In the genomic region with DNA sequence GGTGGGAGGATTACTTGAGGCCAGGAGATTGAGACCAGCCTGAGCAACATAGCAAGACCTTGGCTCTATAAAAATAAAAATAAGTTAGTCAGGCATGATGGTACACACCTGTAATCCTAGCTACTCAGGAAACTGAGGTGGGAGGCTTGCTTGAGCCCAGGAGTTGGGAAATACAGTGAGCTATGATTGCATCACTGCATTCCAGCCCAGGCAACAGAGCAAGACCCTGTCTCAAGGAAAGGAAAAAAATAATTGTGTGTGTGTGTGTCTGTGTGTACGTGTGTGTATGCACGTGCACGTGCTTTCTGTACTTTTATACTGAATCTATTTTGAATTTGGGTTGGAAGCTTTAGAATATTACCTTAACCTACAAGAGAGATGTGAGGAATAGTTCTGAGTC, we compare ENCODE assay signal across 19 cellular contexts. TPM values are rescaled to one million over a fixed set of nuclear protein-coding genes. Genes with fewer than 3 reads are reported as not detected.
A peak's percentile ranks its signal among the peaks of the same experiment; 100 is the strongest.
DNase-seq lines count a peak whose midpoint lies in the region; FAIRE-seq and TF ChIP-seq lines count a peak whose summit lies in the region.
"Had no signal": no experiment of that assay in that cellular context is flagged by ENCODE, and none has a peak within 500 bp of the region (broad histone marks: within the 10 kb centered on the region; RNA-seq: fewer than 3 reads in every experiment).

No MANE protein-coding gene starts in this region.

- peak overlapping the region in 1 of 2 donors; percentile 65 for H3K27ac ChIP-seq in breast epithelium
- H3K27ac ChIP-seq: 22Rv1, body of pancreas, lower lobe of right lung had no signal

- POLR2A ChIA-PET in MCF 10A (lab: Yijun Ruan, JAX) = interaction anchor here (0.6 to 4.9 kb wide), 12 partner anchors 8 to 1230 kb away, joined by 3 to 84 read pairs (median 4); partner anchors contain the start of genes KIZ and XRN2

- H3K4me1 ChIP-seq in breast epithelium = no peaks in the 10 kb centered on the region
- H3K4me1 ChIP-seq: body of pancreas, lower lobe of right lung had no signal

- TF ChIP-seq CTCF in MCF 10A (IDR thresholded peaks at IDR 0.05; ENCODE audit: unreplicated experiment) (no peak), breast epithelium (IDR thresholded peaks at IDR 0.05) (no peak), bronchial epithelial cell (IDR thresholded peaks at IDR 0.05; ENCODE audit: insufficient read depth, low read length, severe bottlenecking) (no peak)

- H3K4me3 Mint-ChIP-seq in MCF 10A (ENCODE audit: unreplicated experiment) = no peak overlapping the region
- H3K4me3 Mint-ChIP-seq: activated B cell treated with CpG ODN at 0.5 μM for 24 hours; natural killer cell treated with Interleukin-12 subunit alpha and Interleukin-12 subunit beta and Interleukin-15 and Interleukin-18, amount 100 ng/mL, for 72 hours had no signal

- intact Hi-C loops in MCF 10A (cut with micrococcal nuclease) (loop anchor here (5.0 kb wide), 1 partner anchor 117 kb away; the partner anchor contains the start of gene XRN2), breast epithelium (cut with DNase I; ENCODE audit: low total_unique reads) (no loop called here)

- H3K27ac Mint-ChIP-seq in MCF 10A (ENCODE audit: low read depth, unreplicated experiment) = peak overlapping the region; percentile 61
- H3K27ac Mint-ChIP-seq: activated B cell treated with CpG ODN at 0.5 μM for 24 hours; natural killer cell treated with Interleukin-12 subunit alpha and Interleukin-12 subunit beta and Interleukin-15 and Interleukin-18, amount 100 ng/mL, for 72 hours had no signal

- no peaks in the 10 kb centered on the region for H3K9me3 ChIP-seq in breast epithelium
- H3K9me3 ChIP-seq: body of pancreas, lower lobe of right lung had no signal

- peaks cover under 1% of the 10 kb centered on the region for H3K9me3 Mint-ChIP-seq in MCF 10A (ENCODE audit: unreplicated experiment)
- H3K9me3 Mint-ChIP-seq: activated B cell treated with CpG ODN at 0.5 μM for 24 hours; natural killer cell treated with Interleukin-12 subunit alpha and Interleukin-12 subunit beta and Interleukin-15 and Interleukin-18, amount 100 ng/mL, for 72 hours had no signal

- no peaks in the 10 kb centered on the region for H3K36me3 ChIP-seq in breast epithelium
- no peaks in the 10 kb centered on the region for H3K36me3 ChIP-seq in bronchial epithelial cell (ENCODE audit: control insufficient read depth, insufficient read depth, low read length)
- H3K36me3 ChIP-seq: lower lobe of right lung had no signal

- H3K27me3 Mint-ChIP-seq in MCF 10A (ENCODE audit: insufficient read depth, unreplicated experiment) = no peaks in the 10 kb centered on the region
- H3K27me3 Mint-ChIP-seq: activated B cell treated with CpG ODN at 0.5 μM for 24 hours; natural killer cell treated with Interleukin-12 subunit alpha and Interleukin-12 subunit beta and Interleukin-15 and Interleukin-18, amount 100 ng/mL, for 72 hours had no signal

- no peak overlapping the region for H3K4me3 ChIP-seq in breast epithelium
- H3K4me3 ChIP-seq in bronchial epithelial cell (ENCODE audit: low read depth, low read length) = no peak overlapping the region
- H3K4me3 ChIP-seq: body of pancreas, GM12878, lower lobe of right lung had no signal

- CTCF ChIA-PET in MCF 10A (lab: Yijun Ruan, JAX) = interaction anchor here (0.6 to 3.7 kb wide), 9 partner anchors 11 to 429 kb away, joined by 3 to 22 read pairs (median 4); partner anchors contain the start of gene KIZ

- no TSS peak for BruUV-seq in MCF 10A (replicated peaks; lab: Mats Ljungman, UMichigan)

- no peak for FAIRE-seq in bronchial epithelial cell (lab: Jason Lieb, UNC)
- FAIRE-seq: GM12878 had no signal

- H3K36me3 Mint-ChIP-seq in MCF 10A (ENCODE audit: insufficient read depth, unreplicated experiment) = peaks cover 2% of the 10 kb centered on the region
- H3K36me3 Mint-ChIP-seq: natural killer cell treated with Interleukin-12 subunit alpha and Interleukin-12 subunit beta and Interleukin-15 and Interleukin-18, amount 100 ng/mL, for 72 hours had no signal

- no peak for TF ChIP-seq POLR2A in breast epithelium (IDR thresholded peaks at IDR 0.05)

- DNase-seq in MCF 10A (ENCODE audit: unreplicated experiment) (peak; percentile 85), breast epithelium (ENCODE audit: low spot score in 2 of 2) (no peak), bronchial epithelial cell (ENCODE audit: low read depth) (peak; percentile 86), kidney glomerular epithelial cell (lab: John Stamatoyannopoulos, UW) (peak; percentile 54), NCI-H82 (lab: John Stamatoyannopoulos, UW) (no peak), NCI-H524 (lab: John Stamatoyannopoulos, UW) (no peak), mucosa of gallbladder (ENCODE audit: low spot score) (no peak)
- DNase-seq in central memory CD4-positive, alpha-beta T cell = no peak
- DNase-seq: activated B cell treated with CpG ODN at 0.5 μM for 24 hours; activated CD8-positive, alpha-beta memory T cell treated with anti-CD3 and anti-CD28 coated beads, Interleukin-2, amount 50 U/mL, for 4 hours; activated naive CD4-positive, alpha-beta T cell treated with Interleukin-2 at 50 U/mL for 16 hours; body of pancreas; foreskin melanocyte; lower lobe of right lung; NCI-H2081; substantia nigra had no signal

- no peaks in the 10 kb centered on the region for H3K27me3 ChIP-seq in breast epithelium
- no peaks in the 10 kb centered on the region for H3K27me3 ChIP-seq in bronchial epithelial cell (ENCODE audit: control insufficient read depth, insufficient read depth, low read length)
- H3K27me3 ChIP-seq: body of pancreas had no signal

- peaks cover 28% of the 10 kb centered on the region for H3K4me1 Mint-ChIP-seq in MCF 10A (ENCODE audit: insufficient read depth, unreplicated experiment)
- H3K4me1 Mint-ChIP-seq: activated B cell treated with CpG ODN at 0.5 μM for 24 hours had no signal

RNA-seq across cellular contexts. Expression of gene KIZ, which starts 58.9 kb away (rescaled TPM):
- 47.2 and 56.1 TPM in 2 replicates for total RNA-seq in MCF 10A (2022)
- total RNA-seq in breast epithelium = 10 to 100 TPM; 29.8 to 46.2 (median 45.9) TPM
- 12.9 and 37.4 TPM in 2 replicates for total RNA-seq in bronchial epithelial cell
- 23.5 TPM for total RNA-seq in mucosa of gallbladder

Comparison
In these comparisons a context has a peak if more than half of its experiments do, and no peak if none do; other contexts are left out.
1. DNase-seq: peak in MCF 10A (single experiment), bronchial epithelial cell (single experiment) and kidney glomerular epithelial cell (single experiment); none in breast epithelium (0 of 2), NCI-H82 (single experiment), NCI-H524 (0 of 2), mucosa of gallbladder (single experiment) and central memory CD4-positive, alpha-beta T cell (single experiment).